Comparison of ENCODE assay signal across 17 cellular contexts in genomic region chr17:35160354-35161201, GRCh38. TPM values are rescaled to one million over a fixed set of nuclear protein-coding genes. Genes with fewer than 3 reads are reported as not detected.
DNase-seq lines count a peak whose midpoint lies in the region; ATAC-seq and TF ChIP-seq lines count a peak whose summit lies in the region.
"Had no signal": no experiment of that assay in that cellular context is flagged by ENCODE, and none has a peak within 500 bp of the region (broad histone marks: within the 10 kb centered on the region; RNA-seq: fewer than 3 reads in every experiment).

No MANE protein-coding gene starts in this region.

- ATAC-seq in activated naive CD4-positive, alpha-beta T cell treated with anti-CD3 and anti-CD28 coated beads, Interleukin-2, amount 50 U/mL, for 72 hours = peak; percentile 85 to 91
- no peak for ATAC-seq in GM18909 (IDR thresholded peaks at IDR 0.05; ENCODE audit: poor library complexity, unreplicated experiment)
- ATAC-seq: WTC11 had no signal

- H3K79me2 ChIP-seq in Loucy (ENCODE audit: insufficient read depth, low read length) (no peaks in the 10 kb centered on the region), smooth muscle cell (ENCODE audit: low read depth) (no peaks in the 10 kb centered on the region)

- peaks cover 22% of the 10 kb centered on the region for H3K4me1 ChIP-seq in Loucy (ENCODE audit: insufficient read depth, low read length, poor library complexity, severe bottlenecking)
- no peaks in the 10 kb centered on the region for H3K4me1 ChIP-seq in smooth muscle cell (ENCODE audit: low read depth)

- H3K9me3 ChIP-seq in Loucy (ENCODE audit: insufficient read depth, low read depth, low read length) (no peaks in the 10 kb centered on the region), smooth muscle cell (replicated peaks; ENCODE audit: low read depth) (no peaks in the 10 kb centered on the region)
- H3K9me3 ChIP-seq: BLaER1 treated with 17β-estradiol and CSF1 and Interleukin-3, amounts not matched to agents 10 nM and 100 nM had no signal

- H3K36me3 ChIP-seq in Loucy (ENCODE audit: insufficient read depth, low read length) = no peaks in the 10 kb centered on the region
- H3K36me3 ChIP-seq in smooth muscle cell (ENCODE audit: low read depth) = no peaks in the 10 kb centered on the region
- H3K36me3 ChIP-seq: BLaER1 treated with 17β-estradiol and CSF1 and Interleukin-3, amounts not matched to agents 10 nM and 100 nM had no signal

- peak; percentile 52 for DNase-seq in activated CD4-positive, alpha-beta T cell treated with anti-CD3 and anti-CD28 coated beads for 48 hours
- peak in 1 of 2 donors; percentile 20 for DNase-seq in activated naive CD4-positive, alpha-beta T cell treated with anti-CD3 and anti-CD28 coated beads, Interleukin-2, amount 50 U/mL, for 72 hours (ENCODE audit: low spot score in 2 of 2)
- peak; percentile 27 for DNase-seq in stimulated activated CD4-positive, alpha-beta T cell treated with anti-CD3 and anti-CD28 coated beads, Interleukin-1b, Interleukin-23, amount 100 ng/mL, for 48 hours
- DNase-seq in GDM1 (lab: John Stamatoyannopoulos, UW) (no peak), smooth muscle cell (lab: John Stamatoyannopoulos, UW; ENCODE audit: unreplicated experiment) (no peak), foreskin fibroblast (no peak)
- DNase-seq: anterior cingulate cortex, dermis blood vessel endothelial cell, NCI-H1436, NCI-H82, SHP77 treated with DMSO at 0.1 percent for 48 hours, substantia nigra had no signal

- H3K4me2 ChIP-seq in Loucy (ENCODE audit: low read depth, low read length, poor library complexity, severe bottlenecking) (peak overlapping the region; percentile 64), smooth muscle cell (no peak overlapping the region)

- 87% methylated on average over 13 of the region's 13 CpGs for WGBS in smooth muscle cell (ENCODE audit: low lambda C conversion rate)

- peak overlapping the region; percentile 43 for H3K4me3 ChIP-seq in Loucy (ENCODE audit: low read length, poor library complexity, severe bottlenecking)
- no peak overlapping the region for H3K4me3 ChIP-seq in smooth muscle cell
- no peak overlapping the region for H3K4me3 ChIP-seq in foreskin fibroblast (ENCODE audit: low read depth in 1 of 2, low read length in 2 of 2)
- H3K4me3 ChIP-seq: BLaER1 treated with 17β-estradiol and CSF1 and Interleukin-3, amounts not matched to agents 10 nM and 100 nM had no signal

- H3K9me2 ChIP-seq in Loucy (replicated peaks; ENCODE audit: low read depth, low read length) = no peaks in the 10 kb centered on the region

- no peaks in the 10 kb centered on the region for H3K27me3 ChIP-seq in Loucy (ENCODE audit: insufficient read depth, low read length, poor library complexity, severe bottlenecking)
- peaks cover 4% of the 10 kb centered on the region for H3K27me3 ChIP-seq in smooth muscle cell (ENCODE audit: low read depth)
- H3K27me3 ChIP-seq: BLaER1 treated with 17β-estradiol and CSF1 and Interleukin-3, amounts not matched to agents 10 nM and 100 nM had no signal

- H3K9ac ChIP-seq in Loucy (ENCODE audit: low read depth, low read length, poor library complexity, severe bottlenecking) (no peak overlapping the region), smooth muscle cell (ENCODE audit: low read depth) (no peak overlapping the region)
- H3K9ac ChIP-seq: BLaER1 treated with 17β-estradiol and CSF1 and Interleukin-3, amounts not matched to agents 10 nM and 100 nM had no signal

- H4K20me1 ChIP-seq in Loucy (ENCODE audit: insufficient read depth, low read length, poor library complexity, severe bottlenecking) (no peaks in the 10 kb centered on the region), smooth muscle cell (ENCODE audit: low read depth) (no peaks in the 10 kb centered on the region)
- H4K20me1 ChIP-seq: BLaER1 treated with 17β-estradiol and CSF1 and Interleukin-3, amounts not matched to agents 10 nM and 100 nM had no signal

- H3K27ac Mint-ChIP-seq in activated naive CD4-positive, alpha-beta T cell treated with anti-CD3 and anti-CD28 coated beads, Interleukin-2, amount 50 U/mL, for 72 hours = peak overlapping the region; percentile 6 to 46
- H3K27ac Mint-ChIP-seq: WTC11 had no signal

- no peak overlapping the region for H3K27ac ChIP-seq in smooth muscle cell (ENCODE audit: low read depth)
- H3K27ac ChIP-seq: BLaER1 treated with 17β-estradiol and CSF1 and Interleukin-3, amounts not matched to agents 10 nM and 100 nM had no signal

- H2AFZ ChIP-seq in Loucy (ENCODE audit: low read length) = no peak overlapping the region
- no peak overlapping the region for H2AFZ ChIP-seq in smooth muscle cell (ENCODE audit: low read depth)

- no peaks in the 10 kb centered on the region for H3F3A ChIP-seq in Loucy (ENCODE audit: low read depth)
- H3F3A ChIP-seq in smooth muscle cell (ENCODE audit: low read depth) = no peaks in the 10 kb centered on the region

- H3K9me3 Mint-ChIP-seq in activated naive CD4-positive, alpha-beta T cell treated with anti-CD3 and anti-CD28 coated beads, Interleukin-2, amount 50 U/mL, for 72 hours = peaks cover 0 to 4% of the 10 kb centered on the region in 2 donors

- no peaks in the 10 kb centered on the region for H3K36me3 Mint-ChIP-seq in activated naive CD4-positive, alpha-beta T cell treated with anti-CD3 and anti-CD28 coated beads, Interleukin-2, amount 50 U/mL, for 72 hours
- H3K36me3 Mint-ChIP-seq: WTC11 had no signal

- TF ChIP-seq CTCF in Loucy (conservative IDR thresholded peaks at IDR 0.05; ENCODE audit: low read length) (no peak), smooth muscle cell (IDR thresholded peaks at IDR 0.05; ENCODE audit: borderline replicate concordance, insufficient read depth, poor library complexity, severe bottlenecking) (no peak), foreskin fibroblast (IDR thresholded peaks at IDR 0.05; ENCODE audit: low read depth, low read length) (no peak)

RNA-seq across cellular contexts. Expression of gene UNC45B, which starts 13.0 kb away (rescaled TPM):
- total RNA-seq in activated naive CD4-positive, alpha-beta T cell treated with anti-CD3 and anti-CD28 coated beads, Interleukin-2, amount 50 U/mL, for 72 hours = under 1 TPM in 1 of 2 donors, not detected in 1; 0.07 TPM
- total RNA-seq in smooth muscle cell = not detected in 2 replicates
- polyA plus RNA-seq in smooth muscle cell = 0.02 TPM in 1 of 2 replicates, not detected in the other
- total RNA-seq: dermis blood vessel endothelial cell, G401 had no signal

RNA-seq across cellular contexts. Expression of gene NLE1, which starts 18.5 kb away (rescaled TPM):
- 10 to 100 TPM; 17.7 to 35.6 TPM for total RNA-seq in activated naive CD4-positive, alpha-beta T cell treated with anti-CD3 and anti-CD28 coated beads, Interleukin-2, amount 50 U/mL, for 72 hours
- total RNA-seq in smooth muscle cell = 4.6 and 10.3 TPM in 2 replicates
- 4.9 and 5.6 TPM in 2 replicates for polyA plus RNA-seq in smooth muscle cell

RNA-seq across cellular contexts. Expression of gene SLC35G3, which starts 33.6 kb away (rescaled TPM):
- total RNA-seq in activated naive CD4-positive, alpha-beta T cell treated with anti-CD3 and anti-CD28 coated beads, Interleukin-2, amount 50 U/mL, for 72 hours = not detected
- total RNA-seq in smooth muscle cell = not detected in 2 replicates
- polyA plus RNA-seq in smooth muscle cell = not detected in 2 replicates
- total RNA-seq: dermis blood vessel endothelial cell, G401, WTC11 had no signal

RNA-seq across cellular contexts. Expression of gene FNDC8, which starts 39.2 kb away (rescaled TPM):
- total RNA-seq in activated naive CD4-positive, alpha-beta T cell treated with anti-CD3 and anti-CD28 coated beads, Interleukin-2, amount 50 U/mL, for 72 hours = not detected
- not detected in 2 replicates for total RNA-seq in smooth muscle cell
- not detected in 2 replicates for polyA plus RNA-seq in smooth muscle cell
- total RNA-seq: dermis blood vessel endothelial cell, G401, WTC11 had no signal

RNA-seq across cellular contexts. Expression of gene RAD51D, which starts 40.9 kb away (rescaled TPM):
- total RNA-seq in activated naive CD4-positive, alpha-beta T cell treated with anti-CD3 and anti-CD28 coated beads, Interleukin-2, amount 50 U/mL, for 72 hours = 10 to 100 TPM; 30.4 TPM
- 1.4 and 1.7 TPM in 2 replicates for total RNA-seq in smooth muscle cell
- polyA plus RNA-seq in smooth muscle cell = 2.0 and 5.5 TPM in 2 replicates

Comparison
In these comparisons a context has a peak if more than half of its experiments do, and no peak if none do; other contexts are left out.
1. DNase-seq: peak in activated CD4-positive, alpha-beta T cell treated with anti-CD3 and anti-CD28 coated beads for 48 hours (single experiment) and stimulated activated CD4-positive, alpha-beta T cell treated with anti-CD3 and anti-CD28 coated beads, Interleukin-1b, Interleukin-23, amount 100 ng/mL, for 48 hours (single experiment); none in GDM1 (single experiment), smooth muscle cell (single experiment) and foreskin fibroblast (0 of 2).